In genomic region chr4:38464328-38464727, GRCh38 we compare ENCODE assay signal across 1 cellular context.
TF ChIP-seq lines count a peak whose summit lies in the region.

No MANE protein-coding gene starts in this region.

TF ChIP-seq in K562, 482 proteins besides CTCF, POLR2A, EP300 and RAD21 (continued from another document):
- TF ChIP-seq RFX7 (CRISPR knock-in tag; IDR thresholded peaks at IDR 0.05) (no peak), TAF9B (IDR thresholded peaks at IDR 0.05; ENCODE audit: partially characterized antibody) (no peak), ZNF253 (CRISPR knock-in tag; conservative IDR thresholded peaks at IDR 0.05) (no peak)
